ENCODE assay signal across 11 cellular contexts in genomic region chr10:133009218-133009954, GRCh38.
DNase-seq lines count a peak whose midpoint lies in the region; ATAC-seq and TF ChIP-seq lines count a peak whose summit lies in the region.
"Had no signal": no experiment of that assay in that cellular context is flagged by ENCODE, and none has a peak within 500 bp of the region (broad histone marks: within the 10 kb centered on the region; RNA-seq: fewer than 3 reads in every experiment).

No MANE protein-coding gene starts in this region.

- intact Hi-C loops in Caco-2 (cut with micrococcal nuclease; ENCODE audit: unreplicated experiment) = no loop called here
- intact Hi-C loops in heart left ventricle (cut with DNase I) = no loop called here
- intact Hi-C loops in OCI-LY7 (cut with micrococcal nuclease; ENCODE audit: unreplicated experiment) = no loop called here

- no peak overlapping the region for H3K4me3 Mint-ChIP-seq in Caco-2 (ENCODE audit: unreplicated experiment)
- H3K4me3 Mint-ChIP-seq: activated naive CD8-positive, alpha-beta T cell; CD8-positive, alpha-beta T cell had no signal

- no peak overlapping the region for H2BK120ac ChIP-seq in trophoblast cell (ENCODE audit: insufficient read depth, low read length, poor library complexity)

- H3K27me3 ChIP-seq in Caco-2 (replicated peaks; ENCODE audit: control insufficient read depth, insufficient read depth, low read length) (no peaks in the 10 kb centered on the region), heart left ventricle (peaks cover 0 to 17% (median 0%) of the 10 kb centered on the region in 9 donors), trophoblast cell (ENCODE audit: insufficient read depth, low read length) (no peaks in the 10 kb centered on the region)

- H3K36me3 ChIP-seq in Caco-2 (ENCODE audit: control insufficient read depth, insufficient read depth, low read length) (no peaks in the 10 kb centered on the region), heart left ventricle (no peaks in the 10 kb centered on the region), trophoblast cell (ENCODE audit: control insufficient read depth in 1 of 2, insufficient read depth in 2 of 2, low read length in 2 of 2) (no peaks in the 10 kb centered on the region), OCI-LY7 (ENCODE audit: insufficient read depth, low read length) (no peaks in the 10 kb centered on the region)

- no peaks in the 10 kb centered on the region for H3K36me3 Mint-ChIP-seq in Caco-2 (ENCODE audit: insufficient read depth, unreplicated experiment)
- H3K36me3 Mint-ChIP-seq: activated naive CD8-positive, alpha-beta T cell; CD8-positive, alpha-beta T cell had no signal

- H3K27ac ChIP-seq in heart left ventricle (peak overlapping the region in 7 of 12 donors; percentile 6 to 83 (median 55)), trophoblast cell (ENCODE audit: low read depth, low read length) (no peak overlapping the region), OCI-LY7 (ENCODE audit: low read depth, low read length, poor library complexity, severe bottlenecking) (no peak overlapping the region)

- H3K9ac ChIP-seq in trophoblast cell (ENCODE audit: low read length) = no peak overlapping the region

- H2AK5ac ChIP-seq in trophoblast cell (ENCODE audit: low read length) = no peak overlapping the region

- H3K23ac ChIP-seq in trophoblast cell (ENCODE audit: low read length) = no peak overlapping the region

- CTCF ChIA-PET in Caco-2 (lab: Charles Lee) (no interaction called here), OCI-LY7 (lab: Charles Lee; ENCODE audit: unreplicated experiment) (no interaction called here)

- TF ChIP-seq CTCF in Caco-2 (IDR thresholded peaks at IDR 0.05; ENCODE audit: insufficient read depth in 1 of 2, low read depth in 1 of 2, low read length in 1 of 2, severe bottlenecking in 1 of 2, unreplicated experiment in 1 of 2) (no peak), heart left ventricle (IDR thresholded peaks at IDR 0.05) (no peak), OCI-LY7 (conservative IDR thresholded peaks at IDR 0.05; ENCODE audit: low read length) (no peak)

- peaks cover 7% of the 10 kb centered on the region for H3K4me1 Mint-ChIP-seq in Caco-2 (ENCODE audit: low read depth, unreplicated experiment)

- H3K18ac ChIP-seq in trophoblast cell (ENCODE audit: low read length) = no peak overlapping the region

- peak overlapping the region; percentile 33 for H4K91ac ChIP-seq in trophoblast cell (ENCODE audit: low read depth, low read length)

- 24 to 44% (median 35%) methylated on average over 14 to 23 of the region's 23 CpGs for WGBS in heart left ventricle, 4 donors
- no CpG with 5 or more reads among the region's 23 CpGs for WGBS in trophoblast cell (ENCODE audit: extremely low coverage, insufficient coverage, insufficient read length)

- H3K14ac ChIP-seq in trophoblast cell (ENCODE audit: low read length) = no peak overlapping the region

- no peak overlapping the region for H3K4me3 ChIP-seq in Caco-2 (ENCODE audit: low read depth, low read length)
- H3K4me3 ChIP-seq in heart left ventricle = peak overlapping the region in 2 of 12 donors; percentile 20 to 43
- no peak overlapping the region for H3K4me3 ChIP-seq in trophoblast cell (ENCODE audit: low read depth, low read length)
- H3K4me3 ChIP-seq in OCI-LY7 (ENCODE audit: low read depth, low read length, poor library complexity, severe bottlenecking) = no peak overlapping the region

- H3K27me3 Mint-ChIP-seq in Caco-2 (ENCODE audit: insufficient read depth, unreplicated experiment) = no peaks in the 10 kb centered on the region

- H2BK12ac ChIP-seq in trophoblast cell (ENCODE audit: low read length) = no peak overlapping the region

- H2AFZ ChIP-seq in trophoblast cell (ENCODE audit: insufficient read depth, low read length, poor library complexity) (no peak overlapping the region), OCI-LY7 (ENCODE audit: low read length) (no peak overlapping the region)

- H4K20me1 ChIP-seq in OCI-LY7 (ENCODE audit: insufficient read depth, low read length) = no peaks in the 10 kb centered on the region

- peak; percentile 78 to 91 (median 88) for ATAC-seq in heart left ventricle
- ATAC-seq: CD8-positive, alpha-beta T cell had no signal

- no peak overlapping the region for H3K27ac Mint-ChIP-seq in Caco-2 (ENCODE audit: unreplicated experiment)
- H3K27ac Mint-ChIP-seq: activated naive CD8-positive, alpha-beta T cell; CD8-positive, alpha-beta T cell had no signal

- BruUV-seq in Caco-2 (replicated peaks; lab: Mats Ljungman, UMichigan) (no TSS peak), OCI-LY7 (replicated peaks; lab: Mats Ljungman, UMichigan) (no TSS peak)

- H3K9me3 ChIP-seq in Caco-2 (0 out of 2 replicates have a peak, but pooled peaks cover 2% of the 10 kb centered on the region), heart left ventricle (no peaks in the 10 kb centered on the region), trophoblast cell (ENCODE audit: insufficient read depth, low read depth, low read length) (peaks cover 4% of the 10 kb centered on the region), OCI-LY7 (ENCODE audit: low read length) (0 out of 2 replicates have a peak, but pooled peaks cover 5% of the 10 kb centered on the region)

- H2BK5ac ChIP-seq in trophoblast cell (ENCODE audit: low read depth, low read length, poor library complexity) = no peak overlapping the region

- no peak overlapping the region for H3K4ac ChIP-seq in trophoblast cell (ENCODE audit: low read depth, low read length)

- H3K4me1 ChIP-seq in Caco-2 (peaks cover 32% of the 10 kb centered on the region), heart left ventricle (peaks cover 0 to 22% (median 2%) of the 10 kb centered on the region in 12 donors), trophoblast cell (ENCODE audit: control insufficient read depth in 1 of 2, insufficient read depth in 2 of 2, low read length in 2 of 2) (peaks cover 10 to 13% of the 10 kb centered on the region in 2 experiments), OCI-LY7 (ENCODE audit: insufficient read depth, low read length, poor library complexity, severe bottlenecking) (no peaks in the 10 kb centered on the region)

- H3K79me2 ChIP-seq in trophoblast cell (ENCODE audit: control insufficient read depth, insufficient read depth, low read length, poor library complexity) = peaks cover 3% of the 10 kb centered on the region
- H3K79me2 ChIP-seq in OCI-LY7 (ENCODE audit: insufficient read depth, low read depth, low read length) = no peaks in the 10 kb centered on the region

- no peaks in the 10 kb centered on the region for H3K9me2 ChIP-seq in OCI-LY7 (ENCODE audit: insufficient read depth, low read length)

- H3K4me2 ChIP-seq in trophoblast cell (ENCODE audit: low read length) (peak overlapping the region; percentile 14), OCI-LY7 (ENCODE audit: low read length) (no peak overlapping the region)

- H3K9me3 Mint-ChIP-seq in Caco-2 (ENCODE audit: unreplicated experiment) = no peaks in the 10 kb centered on the region
- H3K9me3 Mint-ChIP-seq: CD8-positive, alpha-beta T cell had no signal

- no peak for TF ChIP-seq POLR2A in heart left ventricle (IDR thresholded peaks at IDR 0.05)

- H4K12ac ChIP-seq in trophoblast cell (ENCODE audit: low read depth, low read length) = no peak overlapping the region

- DNase-seq in Caco-2 (peak; percentile 67 to 83), NOMO-1 (lab: John Stamatoyannopoulos, UW; ENCODE audit: unreplicated experiment in 2 of 2) (peak; percentile 53 to 61), heart left ventricle (peak; percentile 63 to 91 (median 81)), trophoblast cell (peak; percentile 29 to 40), OCI-LY7 (ENCODE audit: low spot score) (no peak), DMS 273 (lab: John Stamatoyannopoulos, UW; ENCODE audit: unreplicated experiment) (no peak)
- DNase-seq in stimulated activated naive CD4-positive, alpha-beta T cell (lab: John Stamatoyannopoulos, UW) = no peak
- no peak for DNase-seq in activated T-cell treated with anti-CD3 and anti-CD28 coated beads, Interleukin-2, amount 50 U/mL, for 48 hours
- DNase-seq: CD8-positive, alpha-beta T cell; HCEC 1CT had no signal

- POLR2A ChIA-PET in Caco-2 (lab: Charles Lee) (no interaction called here), OCI-LY7 (lab: Charles Lee) (no interaction called here)

- H3K79me1 ChIP-seq in trophoblast cell (ENCODE audit: low read length) = peaks cover 5% of the 10 kb centered on the region

- no peak overlapping the region for H4K8ac ChIP-seq in trophoblast cell (ENCODE audit: low read depth, low read length)

Comparison
In these comparisons a context has a peak if more than half of its experiments do, and no peak if none do; other contexts are left out.
1. DNase-seq: peak in Caco-2 (2 of 2), NOMO-1 (2 of 2), heart left ventricle (5 of 5) and trophoblast cell (2 of 2); none in OCI-LY7 (single experiment), stimulated activated naive CD4-positive, alpha-beta T cell (0 of 6), activated T-cell treated with anti-CD3 and anti-CD28 coated beads, Interleukin-2, amount 50 U/mL, for 48 hours (0 of 2) and DMS 273 (single experiment).
2. H3K27ac ChIP-seq: peak in heart left ventricle (7 of 12); none in trophoblast cell (single experiment) and OCI-LY7 (single experiment).